In genomic region chr12:111769599-111769998, GRCh38 we compare ENCODE assay signal across 19 cellular contexts.
"Had no signal": no experiment of that assay in that cellular context is flagged by ENCODE, and none has a peak within 500 bp of the region (broad histone marks: within the 10 kb centered on the region; RNA-seq: fewer than 3 reads in every experiment).

No MANE protein-coding gene starts in this region.

- H3K9me3 Mint-ChIP-seq: naive thymus-derived CD8-positive, alpha-beta T cell; stimulated activated naive B cell treated with anti-CD40 and anti-IgM and Interleukin-4, amounts not matched to agents 10 μg/mL and 1 μg/mL and 100 μg/mL, for 72 hours; stimulated activated naive CD8-positive, alpha-beta T cell treated with anti-CD3 and anti-CD28 coated beads, Interleukin-15, amount 100 ng/mL, for 72 hours; type B pancreatic cell had no signal

- H3K27me3 ChIP-seq: heart left ventricle, neutrophil, sigmoid colon, uterus had no signal

- H3K9me3 ChIP-seq: heart left ventricle, mucosa of descending colon, neutrophil, sigmoid colon, uterus had no signal

- DNase-seq: effector memory CD4-positive, alpha-beta T cell; heart left ventricle; hypothalamus; kidney glomerular epithelial cell; mucosa of descending colon; sigmoid colon; stimulated activated CD4-positive, alpha-beta T cell treated with anti-CD3 and anti-CD28 coated beads, Interleukin-2, amount 100 ng/mL, for 24 hours; stimulated activated CD4-positive, alpha-beta T cell treated with anti-CD3 and anti-CD28 coated beads, Interleukin-4, amount 100 ng/mL, for 4 hours; stimulated activated naive B cell treated with anti-CD40 and anti-IgM and Interleukin-4, amounts not matched to agents 10 μg/mL and 1 μg/mL and 100 μg/mL, for 72 hours; stimulated activated naive CD8-positive, alpha-beta T cell treated with anti-CD3 and anti-CD28 coated beads, Interleukin-15, amount 100 ng/mL, for 72 hours; uterus had no signal

- FAIRE-seq: endometrium, frontal cortex, islet of Langerhans had no signal

- H3K36me3 Mint-ChIP-seq: stimulated activated naive B cell treated with anti-CD40 and anti-IgM and Interleukin-4, amounts not matched to agents 10 μg/mL and 1 μg/mL and 100 μg/mL, for 72 hours; type B pancreatic cell had no signal

- H3K4me3 Mint-ChIP-seq: naive thymus-derived CD8-positive, alpha-beta T cell; stimulated activated naive B cell treated with anti-CD40 and anti-IgM and Interleukin-4, amounts not matched to agents 10 μg/mL and 1 μg/mL and 100 μg/mL, for 72 hours; stimulated activated naive CD8-positive, alpha-beta T cell treated with anti-CD3 and anti-CD28 coated beads, Interleukin-15, amount 100 ng/mL, for 72 hours; type B pancreatic cell had no signal

- H3K36me3 ChIP-seq: neutrophil, uterus had no signal

- H3K4me3 ChIP-seq: heart left ventricle, mucosa of descending colon, skin epidermis, uterus had no signal

- H3K27ac Mint-ChIP-seq: stimulated activated naive B cell treated with anti-CD40 and anti-IgM and Interleukin-4, amounts not matched to agents 10 μg/mL and 1 μg/mL and 100 μg/mL, for 72 hours; stimulated activated naive CD8-positive, alpha-beta T cell treated with anti-CD3 and anti-CD28 coated beads, Interleukin-15, amount 100 ng/mL, for 72 hours; type B pancreatic cell had no signal

- ATAC-seq: esophagus mucosa; heart left ventricle; naive thymus-derived CD8-positive, alpha-beta T cell; stimulated activated naive B cell treated with anti-CD40 and anti-IgM and Interleukin-4, amounts not matched to agents 10 μg/mL and 1 μg/mL and 100 μg/mL, for 72 hours; stimulated activated naive CD8-positive, alpha-beta T cell treated with anti-CD3 and anti-CD28 coated beads, Interleukin-15, amount 100 ng/mL, for 72 hours had no signal

- H3K27ac ChIP-seq: heart left ventricle, skin epidermis had no signal
